ENCODE assay signal across 10 cellular contexts in the genomic region with DNA sequence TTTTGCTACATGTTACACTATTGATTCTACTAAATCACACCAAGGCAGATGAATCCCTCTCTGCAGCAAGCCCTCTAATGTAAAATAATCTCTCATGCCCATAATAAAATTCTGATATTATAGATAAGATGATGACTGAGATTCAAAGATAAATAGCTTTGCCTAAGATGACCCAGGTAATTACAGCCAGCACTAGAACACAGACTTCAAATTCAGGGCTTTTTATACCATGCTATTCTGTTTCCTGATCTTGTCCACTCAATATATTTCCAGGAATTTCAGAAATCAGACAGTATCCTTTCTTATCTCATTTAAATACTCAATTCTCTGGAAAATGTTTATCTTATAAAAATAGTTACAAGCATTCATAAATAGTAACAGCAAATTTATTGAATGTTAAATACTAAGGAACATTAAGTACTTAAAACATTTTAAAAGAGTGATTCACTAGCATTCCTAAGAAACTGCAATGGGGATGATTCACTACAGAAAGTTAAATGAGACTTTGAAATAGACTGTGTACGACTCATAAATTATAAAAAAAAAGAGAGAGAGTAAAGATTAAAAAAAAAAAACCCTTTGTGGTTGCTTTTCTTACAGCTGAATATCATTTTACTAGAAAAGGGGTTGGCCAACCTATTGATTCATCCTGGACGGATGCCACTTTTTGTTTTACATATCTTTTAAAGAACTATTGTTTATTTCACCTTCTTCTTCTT. TPM values are rescaled to one million over a fixed set of nuclear protein-coding genes. Genes with fewer than 3 reads are reported as not detected.
DNase-seq lines count a peak whose midpoint lies in the region; FAIRE-seq and TF ChIP-seq lines count a peak whose summit lies in the region.
"Had no signal": no experiment of that assay in that cellular context is flagged by ENCODE, and none has a peak within 500 bp of the region (broad histone marks: within the 10 kb centered on the region; RNA-seq: fewer than 3 reads in every experiment).

No MANE protein-coding gene starts in this region.

- peaks cover 54% of the 10 kb centered on the region for H3K4me1 Mint-ChIP-seq in mesothelial cell of epicardium
- H3K4me1 Mint-ChIP-seq: stimulated activated naive B cell treated with anti-CD40 and anti-IgM and Interleukin-4, amounts not matched to agents 10 μg/mL and 1 μg/mL and 100 μg/mL, for 72 hours had no signal

- no peaks in the 10 kb centered on the region for H3K27me3 Mint-ChIP-seq in mesothelial cell of epicardium (ENCODE audit: low read depth)

- DNase-seq in AG09309 (ENCODE audit: low read depth), result peak; percentile 96
- peak; percentile 80 for DNase-seq in HTR-8/SVneo (ENCODE audit: insufficient read length, low spot score)
- peak; percentile 71 for DNase-seq in astrocyte of the hippocampus (ENCODE audit: low read depth, low spot score)
- no peak for DNase-seq in mesothelial cell of epicardium (ENCODE audit: low spot score in 2 of 2, unreplicated experiment in 2 of 2)
- DNase-seq in NCI-H1436 treated with DMSO at 0.1 percent for 48 hours (lab: John Stamatoyannopoulos, UW), result no peak
- DNase-seq in hippocampal formation (lab: John Stamatoyannopoulos, UW), result no peak
- DNase-seq in activated gamma-delta T cell treated with Interleukin-2 at 50 U/mL for 16 hours, result no peak
- DNase-seq in NCI-H1092 treated with DMSO at 0.1 percent for 48 hours (lab: John Stamatoyannopoulos, UW), result no peak
- DNase-seq: NCI-H1694 treated with DMSO at 0.1 percent for 48 hours; stimulated activated naive B cell treated with anti-CD40 and anti-IgM and Interleukin-4, amounts not matched to agents 10 μg/mL and 1 μg/mL and 100 μg/mL, for 72 hours had no signal

- no peaks in the 10 kb centered on the region for H3K36me3 Mint-ChIP-seq in mesothelial cell of epicardium
- H3K36me3 Mint-ChIP-seq: stimulated activated naive B cell treated with anti-CD40 and anti-IgM and Interleukin-4, amounts not matched to agents 10 μg/mL and 1 μg/mL and 100 μg/mL, for 72 hours had no signal

- no peak overlapping the region for H3K4me3 Mint-ChIP-seq in mesothelial cell of epicardium
- H3K4me3 Mint-ChIP-seq: stimulated activated naive B cell treated with anti-CD40 and anti-IgM and Interleukin-4, amounts not matched to agents 10 μg/mL and 1 μg/mL and 100 μg/mL, for 72 hours had no signal

- H3K9me3 Mint-ChIP-seq in mesothelial cell of epicardium, result no peaks in the 10 kb centered on the region
- H3K9me3 Mint-ChIP-seq: stimulated activated naive B cell treated with anti-CD40 and anti-IgM and Interleukin-4, amounts not matched to agents 10 μg/mL and 1 μg/mL and 100 μg/mL, for 72 hours had no signal

- H3K4me3 ChIP-seq in AG09309 (ENCODE audit: control insufficient read depth, low read depth, low read length), result no peak overlapping the region

- TF ChIP-seq CTCF in AG09309 (IDR thresholded peaks at IDR 0.05; ENCODE audit: control insufficient read depth, insufficient read depth, low read depth, low read length, missing control alignments) (no peak), mesothelial cell of epicardium (IDR thresholded peaks at IDR 0.05; ENCODE audit: unreplicated experiment) (no peak)

- H3K27ac Mint-ChIP-seq in mesothelial cell of epicardium, result peak overlapping the region; percentile 71
- H3K27ac Mint-ChIP-seq: stimulated activated naive B cell treated with anti-CD40 and anti-IgM and Interleukin-4, amounts not matched to agents 10 μg/mL and 1 μg/mL and 100 μg/mL, for 72 hours had no signal

- FAIRE-seq in HTR-8/SVneo (lab: Jason Lieb, UNC), result no peak

RNA-seq across cellular contexts. Expression of a gene that starts 45.8 kb away (rescaled TPM):
- total RNA-seq in mesothelial cell of epicardium, result not detected in 3 replicates

Comparison
In these comparisons a context has a peak if more than half of its experiments do, and no peak if none do; other contexts are left out.
1. DNase-seq: peak in AG09309 (single experiment), HTR-8/SVneo (single experiment) and astrocyte of the hippocampus (single experiment); none in mesothelial cell of epicardium (0 of 2), NCI-H1436 treated with DMSO at 0.1 percent for 48 hours (single experiment), hippocampal formation (0 of 2), activated gamma-delta T cell treated with Interleukin-2 at 50 U/mL for 16 hours (single experiment) and NCI-H1092 treated with DMSO at 0.1 percent for 48 hours (single experiment).